In genomic region chr2:233974530-233975071, GRCh38 we compare ENCODE assay signal across 2 cellular contexts.
TF ChIP-seq lines count a peak whose summit lies in the region.

No MANE protein-coding gene starts in this region.

TF ChIP-seq in IMR-90, 13 proteins besides CTCF, POLR2A, EP300 and RAD21:
- TF ChIP-seq USF2 (IDR thresholded peaks at IDR 0.05; ENCODE audit: low read depth, low read length), result peak; percentile 38; the same call in 1 of the 2 replicates
- no peak for TF ChIP-seq MXI1 (IDR thresholded peaks at IDR 0.05; ENCODE audit: borderline replicate concordance, low read depth, low read length)
- TF ChIP-seq CEBPB (IDR thresholded peaks at IDR 0.05; ENCODE audit: low read depth, low read length), result no peak
- TF ChIP-seq CHD1 (IDR thresholded peaks at IDR 0.05; ENCODE audit: low read depth, low read length), result 0 out of 2 replicates have a peak, but pooled peaks have one; percentile 60
- TF ChIP-seq FOS (IDR thresholded peaks at IDR 0.05; ENCODE audit: low read depth, low read length), result peak; percentile 95
- TF ChIP-seq, protein P1, sequence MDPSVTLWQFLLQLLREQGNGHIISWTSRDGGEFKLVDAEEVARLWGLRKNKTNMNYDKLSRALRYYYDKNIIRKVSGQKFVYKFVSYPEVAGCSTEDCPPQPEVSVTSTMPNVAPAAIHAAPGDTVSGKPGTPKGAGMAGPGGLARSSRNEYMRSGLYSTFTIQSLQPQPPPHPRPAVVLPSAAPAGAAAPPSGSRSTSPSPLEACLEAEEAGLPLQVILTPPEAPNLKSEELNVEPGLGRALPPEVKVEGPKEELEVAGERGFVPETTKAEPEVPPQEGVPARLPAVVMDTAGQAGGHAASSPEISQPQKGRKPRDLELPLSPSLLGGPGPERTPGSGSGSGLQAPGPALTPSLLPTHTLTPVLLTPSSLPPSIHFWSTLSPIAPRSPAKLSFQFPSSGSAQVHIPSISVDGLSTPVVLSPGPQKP (IDR thresholded peaks at IDR 0.05; ENCODE audit: borderline replicate concordance, low read depth, low read length), result no peak
- TF ChIP-seq SMC3 (IDR thresholded peaks at IDR 0.05; ENCODE audit: low read depth, low read length), result no peak
- TF ChIP-seq RFX5 (IDR thresholded peaks at IDR 0.05; ENCODE audit: low read depth, low read length), result no peak
- TF ChIP-seq MAZ (IDR thresholded peaks at IDR 0.05; ENCODE audit: borderline replicate concordance, low read depth, low read length), result peak; percentile 55; the same call in 1 of the 2 replicates
- TF ChIP-seq NFE2L2 (IDR thresholded peaks at IDR 0.05; ENCODE audit: low read depth, low read length), result peak; percentile 46; the same call in 1 of the 2 replicates
- no peak for TF ChIP-seq MAFK (IDR thresholded peaks at IDR 0.05; ENCODE audit: low read depth, low read length)
- TF ChIP-seq BHLHE40 (IDR thresholded peaks at IDR 0.05; ENCODE audit: low read depth, low read length), result peak; percentile 81
- TF ChIP-seq RCOR1 (IDR thresholded peaks at IDR 0.05; ENCODE audit: insufficient replicate concordance, low read length), result no peak

TF ChIP-seq in HepG2, 621 proteins besides CTCF, POLR2A, EP300 and RAD21:
- TF ChIP-seq FOSL2 (CRISPR knock-in tag; IDR thresholded peaks at IDR 0.05) (peak; percentile 92), PAF1 (CRISPR knock-in tag; IDR thresholded peaks at IDR 0.05) (no peak), ZNF12 (CRISPR knock-in tag; IDR thresholded peaks at IDR 0.05) (no peak), HMG20A (CRISPR knock-in tag; IDR thresholded peaks at IDR 0.05; ENCODE audit: borderline replicate concordance) (peak; percentile 42; the same call in 1 of the 2 replicates), XRCC5 (optimal IDR thresholded peaks at IDR 0.05; ENCODE audit: low read length) (peak; percentile 15), ATF3 (CRISPR knock-in tag; IDR thresholded peaks at IDR 0.05) (peak; percentile 54; the same call in 1 of the 2 replicates), JUNB (CRISPR knock-in tag; IDR thresholded peaks at IDR 0.05; ENCODE audit: borderline replicate concordance) (peak; percentile 46; the same call in 1 of the 2 replicates)
